Comparison of ENCODE assay signal across 1 cellular context in genomic region chr2:160956243-160956802, GRCh38.
TF ChIP-seq lines count a peak whose summit lies in the region.

No MANE protein-coding gene starts in this region.

TF ChIP-seq in HepG2, 621 proteins besides CTCF, POLR2A, EP300 and RAD21 (continued from another document):
- TF ChIP-seq PRDM4 (CRISPR knock-in tag; IDR thresholded peaks at IDR 0.05; ENCODE audit: borderline replicate concordance) (no peak), ZNF292 (CRISPR knock-in tag; IDR thresholded peaks at IDR 0.05; ENCODE audit: borderline replicate concordance, low read depth) (no peak)
